ENCODE assay signal across 8 cellular contexts in genomic region chr3:69385723-69386483, GRCh38. TPM values are rescaled to one million over a fixed set of nuclear protein-coding genes. Genes with fewer than 3 reads are reported as not detected.
DNase-seq lines count a peak whose midpoint lies in the region; ATAC-seq, FAIRE-seq and TF ChIP-seq lines count a peak whose summit lies in the region.

Gene FRMD4B (minus strand): TSS chr3:69386088. CDS start chr3:69385989, 99 bp downstream.

- POLR2A ChIA-PET in naive thymus-derived CD8-positive, alpha-beta T cell (lab: Charles Lee) = interaction anchor here (1.3 kb wide), 1 partner anchor 40 kb away, joined by 4 read pairs; no protein-coding TSS in a partner anchor

- H3K4me3 Mint-ChIP-seq in activated naive CD4-positive, alpha-beta T cell treated with anti-CD3 and anti-CD28 coated beads, Interleukin-2, amount 10 ng/mL, durations not matched to agents 7 days and 5 days = peak within 1 kb of the TSS; percentile 21
- H3K4me3 Mint-ChIP-seq in naive thymus-derived CD8-positive, alpha-beta T cell = peak within 1 kb of the TSS; percentile 32 to 80 (median 52)

- H3K9me3 ChIP-seq in ES-I3 (ENCODE audit: control insufficient read depth, insufficient read depth, low read length) (no peaks in the 10 kb centered on the region), tibial nerve (no peaks in the 10 kb centered on the region)

- no peak for ATAC-seq in naive thymus-derived CD8-positive, alpha-beta T cell
- no peak for ATAC-seq in HG03097 (IDR thresholded peaks at IDR 0.05; ENCODE audit: low FRiP score, unreplicated experiment)

- TF ChIP-seq CTCF in tibial nerve (IDR thresholded peaks at IDR 0.05) = peak in 1 of 5 experiments; percentile 8

- H3K27me3 ChIP-seq in tibial nerve = no peaks in the 10 kb centered on the region

- FAIRE-seq in frontal cortex (lab: Jason Lieb, UNC) = no peak

- H3K4me1 Mint-ChIP-seq in activated naive CD4-positive, alpha-beta T cell treated with anti-CD3 and anti-CD28 coated beads, Interleukin-2, amount 10 ng/mL, durations not matched to agents 7 days and 5 days = peaks cover 15% of the 10 kb centered on the region
- H3K4me1 Mint-ChIP-seq in naive thymus-derived CD8-positive, alpha-beta T cell = peaks cover 0 to 21% (median 10%) of the 10 kb centered on the region in 4 donors

- H3K36me3 ChIP-seq in ES-I3 (ENCODE audit: insufficient read depth, low read length) (no peaks in the 10 kb centered on the region), tibial nerve (no peaks in the 10 kb centered on the region)

- 2 to 11% methylated on average over 44 to 63 of the region's 64 CpGs for WGBS in tibial nerve, 2 donors

- peaks cover 82% of the 10 kb centered on the region for H3K27me3 Mint-ChIP-seq in activated naive CD4-positive, alpha-beta T cell treated with anti-CD3 and anti-CD28 coated beads, Interleukin-2, amount 10 ng/mL, durations not matched to agents 7 days and 5 days
- H3K27me3 Mint-ChIP-seq in naive thymus-derived CD8-positive, alpha-beta T cell = peaks cover 17 to 44% (median 40%) of the 10 kb centered on the region in 5 donors

- H3K36me3 Mint-ChIP-seq in activated naive CD4-positive, alpha-beta T cell treated with anti-CD3 and anti-CD28 coated beads, Interleukin-2, amount 10 ng/mL, durations not matched to agents 7 days and 5 days = no peaks in the 10 kb centered on the region
- H3K36me3 Mint-ChIP-seq in naive thymus-derived CD8-positive, alpha-beta T cell = no peaks in the 10 kb centered on the region

- TF ChIP-seq POLR2A in tibial nerve (IDR thresholded peaks at IDR 0.05) = no peak

- peak in 1 of 2 donors; percentile 48 for TF ChIP-seq EP300 in tibial nerve (IDR thresholded peaks at IDR 0.05)

- H3K4me3 ChIP-seq in tibial nerve = peak within 1 kb of the TSS; percentile 44 to 73 (median 52)

- DNase-seq in LHCN-M2 (ENCODE audit: low read depth) (peak; percentile 64), frontal cortex (ENCODE audit: low spot score in 2 of 2) (peak; percentile 78 to 81), tibial nerve (ENCODE audit: low spot score in 2 of 2) (peak in 1 of 2 donors; percentile 41), T-helper 9 cell (no peak)
- DNase-seq in activated naive CD4-positive, alpha-beta T cell treated with anti-CD3 and anti-CD28 coated beads, Interleukin-2, amount 10 ng/mL, durations not matched to agents 7 days and 5 days = peak; percentile 49
- peak in 1 of 10 donors; percentile 5 for DNase-seq in naive thymus-derived CD8-positive, alpha-beta T cell

- H3K27ac ChIP-seq in tibial nerve = peak within 1 kb of the TSS in 3 of 4 donors; percentile 4 to 82 (median 47)

- CTCF ChIA-PET in activated naive CD4-positive, alpha-beta T cell treated with anti-CD3 and anti-CD28 coated beads, Interleukin-2, amount 10 ng/mL, durations not matched to agents 7 days and 5 days (lab: Charles Lee) = interaction anchor here (0.7 to 3.1 kb wide), 11 partner anchors 8 to 265 kb away, joined by 3 to 19 read pairs (median 5); no protein-coding TSS in a partner anchor

- H3K27ac Mint-ChIP-seq in activated naive CD4-positive, alpha-beta T cell treated with anti-CD3 and anti-CD28 coated beads, Interleukin-2, amount 10 ng/mL, durations not matched to agents 7 days and 5 days = no peak within 1 kb of the TSS
- no peak within 1 kb of the TSS for H3K27ac Mint-ChIP-seq in naive thymus-derived CD8-positive, alpha-beta T cell

- H3K4me1 ChIP-seq in ES-I3 (ENCODE audit: insufficient read depth, low read length) = peaks cover 15% of the 10 kb centered on the region
- peaks cover 0 to 57% (median 4%) of the 10 kb centered on the region in 4 donors for H3K4me1 ChIP-seq in tibial nerve

- H3K9ac ChIP-seq in ES-I3 (ENCODE audit: low read depth, low read length) = peak within 1 kb of the TSS; percentile 61

- no peaks in the 10 kb centered on the region for H3K9me3 Mint-ChIP-seq in activated naive CD4-positive, alpha-beta T cell treated with anti-CD3 and anti-CD28 coated beads, Interleukin-2, amount 10 ng/mL, durations not matched to agents 7 days and 5 days
- H3K9me3 Mint-ChIP-seq in naive thymus-derived CD8-positive, alpha-beta T cell = no peaks in the 10 kb centered on the region

RNA-seq across cellular contexts. Expression of gene FRMD4B, which starts in this region (rescaled TPM):
- total RNA-seq in LHCN-M2 (2014; rRNA removed) (2.6 and 5.6 TPM in 2 replicates), frontal cortex (72.2 TPM), tibial nerve (10 to 100 TPM; 41.7 to 62.1 (median 56.1) TPM)
- 3.8 TPM for polyA plus RNA-seq in LHCN-M2 (2012)
- under 1 TPM; 0.26 to 0.27 TPM for total RNA-seq in naive thymus-derived CD8-positive, alpha-beta T cell
- under 1 TPM; 0.15 to 0.39 (median 0.36) TPM for polyA plus RNA-seq in naive thymus-derived CD8-positive, alpha-beta T cell
